ENCODE assay signal across 23 cellular contexts in the genomic region with DNA sequence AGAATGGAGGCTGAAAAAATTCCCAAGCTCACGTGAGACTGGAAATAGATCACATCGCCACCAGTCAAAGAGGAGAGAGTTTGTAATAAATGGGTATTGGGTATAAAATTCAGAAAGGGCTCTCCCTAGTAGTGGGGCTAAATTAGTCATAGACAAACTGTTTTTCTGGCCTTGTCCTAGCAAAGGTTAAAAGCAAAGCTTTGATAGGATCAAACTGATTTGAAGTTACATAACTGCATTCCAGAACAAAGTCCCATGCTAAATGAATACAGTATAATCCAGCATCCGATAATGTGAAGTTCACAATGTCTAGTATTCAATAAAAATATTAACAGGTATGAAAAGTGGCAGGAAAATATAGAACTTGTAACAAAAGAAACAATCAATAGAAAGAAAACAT.
"Had no signal": no experiment of that assay in that cellular context is flagged by ENCODE, and none has a peak within 500 bp of the region (broad histone marks: within the 10 kb centered on the region; RNA-seq: fewer than 3 reads in every experiment).

No MANE protein-coding gene starts in this region.

- H3K4me1 ChIP-seq: esophagus muscularis mucosa, foreskin keratinocyte, neural progenitor cell, parathyroid adenoma, stomach, thyroid gland, vagina had no signal

- H3K4me2 ChIP-seq: neural progenitor cell had no signal

- H3K27me3 ChIP-seq: esophagus muscularis mucosa, foreskin keratinocyte, neural progenitor cell, stomach, thyroid gland, vagina had no signal

- H3K9me3 ChIP-seq: thyroid gland, vagina had no signal

- H3K4me3 ChIP-seq: coronary artery, esophagus muscularis mucosa, neural progenitor cell, stomach, thyroid gland, vagina had no signal

- H3K36me3 ChIP-seq: esophagus muscularis mucosa, neural progenitor cell, stomach, thyroid gland, vagina had no signal

- H2AFZ ChIP-seq: neural progenitor cell, parathyroid adenoma had no signal

- H3K79me2 ChIP-seq: parathyroid adenoma had no signal

- H3K27ac ChIP-seq: coronary artery, esophagus muscularis mucosa, foreskin keratinocyte, neural progenitor cell, parathyroid adenoma, stomach, thyroid gland, vagina had no signal

- DNase-seq: dermis blood vessel endothelial cell; effector memory CD4-positive, alpha-beta T cell; foreskin keratinocyte; glutamatergic neuron; hypothalamus; mesendoderm; midbrain; naive thymus-derived CD4-positive, alpha-beta T cell; stimulated activated CD4-positive, alpha-beta T cell treated with anti-CD3 and anti-CD28 coated beads, Interleukin-2, amount 100 ng/mL, for 24 hours; stimulated activated CD4-positive, alpha-beta T cell treated with anti-CD3 and anti-CD28 coated beads, Interleukin-4, amount 100 ng/mL, for 24 hours; stimulated activated naive CD4-positive, alpha-beta T cell treated with Interleukin-2 at 50 U/mL for 16 hours; stomach; thyroid gland; trophoblast cell had no signal

- ATAC-seq: foreskin keratinocyte; naive thymus-derived CD4-positive, alpha-beta T cell; sciatic nerve; stimulated activated effector memory CD8-positive, alpha-beta T cell treated with anti-CD3 and anti-CD28 coated beads, Interleukin-12 subunit alpha, Interleukin-12 subunit beta, amount 100 ng/mL, for 72 hours had no signal

- FAIRE-seq: endothelial cell of umbilical vein, keratinocyte had no signal

- H3K9ac ChIP-seq: neural progenitor cell, parathyroid adenoma had no signal
